Comparison of ENCODE assay signal across 8 cellular contexts in genomic region chr1:33127001-33127823, GRCh38. TPM values are rescaled to one million over a fixed set of nuclear protein-coding genes. Genes with fewer than 3 reads are reported as not detected.
DNase-seq lines count a peak whose midpoint lies in the region; TF ChIP-seq lines count a peak whose summit lies in the region.

No MANE protein-coding gene starts in this region.

- WGBS in suprapubic skin, result under 1% methylated on average over 44 of the region's 44 CpGs

- peak; percentile 98 for DNase-seq in HFF-Myc (ENCODE audit: extremely low read depth, low read depth)
- peak; percentile 100 for DNase-seq in MV-4-11 (lab: John Stamatoyannopoulos, UW)
- peak; percentile 99 for DNase-seq in SK-MEL-5 (ENCODE audit: low read depth, low spot score)
- peak; percentile 99 for DNase-seq in activated naive CD4-positive, alpha-beta T cell treated with anti-CD3 and anti-CD28 coated beads, Interleukin-2, amount 50 U/mL, for 16 hours
- peak; percentile 95 for DNase-seq in germinal center (ENCODE audit: low spot score)
- peak; percentile 95 for DNase-seq in non-pigmented ciliary epithelial cell (ENCODE audit: low read depth)
- peak; percentile 99 for DNase-seq in suprapubic skin (ENCODE audit: low spot score in 2 of 2)

- H3K9me3 ChIP-seq in suprapubic skin, result no peaks in the 10 kb centered on the region

- peak; percentile 96 for TF ChIP-seq CTCF in HFF-Myc (IDR thresholded peaks at IDR 0.05; ENCODE audit: low read depth, low read length, missing control alignments)
- peak; percentile 76 to 92 for TF ChIP-seq CTCF in suprapubic skin (IDR thresholded peaks at IDR 0.05)

- in situ Hi-C loops in SK-MEL-5 (cut with HindIII; ENCODE audit: low pct_unique_long_range_greater_than_20kb, low sequenced_read_pairs), result no loop called here

- no peaks in the 10 kb centered on the region for H3K27me3 ChIP-seq in suprapubic skin

- peaks cover 50% of the 10 kb centered on the region for H3K4me1 ChIP-seq in suprapubic skin

- H3K4me3 ChIP-seq in GM08714 (ENCODE audit: low read length) (peak overlapping the region; percentile 95), HFF-Myc (replicated peaks; ENCODE audit: low read depth, low read length) (peak overlapping the region; percentile 74), suprapubic skin (peak overlapping the region; percentile 73)

- no peaks in the 10 kb centered on the region for H3K36me3 ChIP-seq in suprapubic skin

- no peak for TF ChIP-seq EP300 in suprapubic skin (IDR thresholded peaks at IDR 0.05)

- TF ChIP-seq POLR2A in suprapubic skin (IDR thresholded peaks at IDR 0.05), result peak in 1 of 2 donors; percentile 56

- peak overlapping the region; percentile 82 for H3K27ac ChIP-seq in suprapubic skin

RNA-seq across cellular contexts. Expression of gene AZIN2, which starts 46.3 kb away (rescaled TPM):
- 5.9 and 8.2 TPM in 2 replicates for total RNA-seq in SK-MEL-5 (2014; rRNA removed; shearing (Covaris generic))
- 3.9 and 5.4 TPM in 2 replicates for polyA plus RNA-seq in SK-MEL-5 (2015; cell fraction: cytosol; rRNA removed)
- 25.8 and 29.4 TPM in 2 replicates for polyA plus RNA-seq in SK-MEL-5 (2015; cell fraction: nucleus; rRNA removed)
- total RNA-seq in suprapubic skin, result 1 to 10 TPM; 2.1 to 3.7 (median 3.2) TPM

RNA-seq across cellular contexts. Expression of gene TRIM62, which starts 54.6 kb away (rescaled TPM):
- 13.5 and 14.4 TPM in 2 replicates for total RNA-seq in SK-MEL-5 (2014; rRNA removed; shearing (Covaris generic))
- 47.4 and 48.5 TPM in 2 replicates for polyA plus RNA-seq in SK-MEL-5 (2015; cell fraction: cytosol; rRNA removed)
- 27.8 and 34.0 TPM in 2 replicates for polyA plus RNA-seq in SK-MEL-5 (2015; cell fraction: nucleus; rRNA removed)
- total RNA-seq in suprapubic skin, result 10 to 100 TPM; 25.8 to 41.4 (median 34.0) TPM

Comparison
In these comparisons a context has a peak if more than half of its experiments do, and no peak if none do; other contexts are left out.
1. Peak in every context shown above with its lines: DNase-seq, H3K4me3 ChIP-seq and H3K27ac ChIP-seq.